In the genomic region with DNA sequence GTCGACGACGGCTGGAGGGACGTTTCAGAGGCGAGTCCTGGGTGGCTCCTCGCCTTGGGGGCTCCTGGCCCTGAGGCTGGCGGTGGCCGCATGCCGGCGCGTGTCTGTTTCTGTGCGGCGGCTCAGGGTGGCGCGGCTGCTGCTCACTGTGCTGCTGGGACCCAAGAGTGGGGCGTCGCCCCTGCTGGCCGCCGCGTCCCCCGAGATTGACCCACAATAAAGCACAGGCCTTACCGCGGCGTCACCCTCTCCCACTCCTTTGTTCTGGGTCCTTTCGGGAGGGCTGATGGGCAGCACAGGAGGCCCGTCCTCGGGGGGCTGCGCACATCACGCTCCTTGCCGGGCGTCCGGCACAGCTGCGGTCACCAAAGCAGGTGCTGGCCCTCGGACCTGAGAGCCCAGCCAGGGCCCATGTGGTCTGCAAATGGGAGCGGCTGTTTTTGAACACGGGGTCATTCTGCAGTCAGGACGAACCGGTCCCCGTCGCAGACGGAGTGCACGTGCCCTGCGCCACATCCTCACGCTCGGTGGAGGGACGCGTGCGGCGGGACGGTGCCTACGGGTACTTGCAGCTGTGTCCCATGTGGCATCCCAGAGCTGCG, we compare ENCODE assay signal across 21 cellular contexts. TPM values are rescaled to one million over a fixed set of nuclear protein-coding genes. Genes with fewer than 3 reads are reported as not detected.
A peak's percentile ranks its signal among the peaks of the same experiment; 100 is the strongest.
DNase-seq lines count a peak whose midpoint lies in the region; ATAC-seq, FAIRE-seq and TF ChIP-seq lines count a peak whose summit lies in the region.
"Had no signal": no experiment of that assay in that cellular context is flagged by ENCODE, and none has a peak within 500 bp of the region (broad histone marks: within the 10 kb centered on the region; RNA-seq: fewer than 3 reads in every experiment).

No MANE protein-coding gene starts in this region.

- no peak for DNase-seq in activated T-cell treated with anti-CD3 and anti-CD28 coated beads, Interleukin-2, amount 50 U/mL, for 24 hours
- DNase-seq in activated T-cell treated with anti-CD3 and anti-CD28 coated beads for 4 hours: no peak
- DNase-seq in RWPE1 (ENCODE audit: low spot score): no peak
- DNase-seq in kidney: peak; percentile 74
- no peak for DNase-seq in stimulated activated naive B cell treated with anti-CD40 and anti-IgM and Interleukin-4, amounts not matched to agents 10 μg/mL and 1 μg/mL and 100 μg/mL, for 72 hours
- no peak for DNase-seq in esophagus muscularis mucosa (ENCODE audit: extremely low spot score)
- DNase-seq in naive thymus-derived CD8-positive, alpha-beta T cell: no peak
- DNase-seq: C1 segment of cervical spinal cord; CD8-positive, alpha-beta memory T cell; DMS53; GDM1; Kasumi-1; NCI-H1694 treated with DMSO at 0.1 percent for 48 hours; NCI-H2081 treated with DMSO at 0.1 percent for 48 hours; NCI-H446; NCI-H526; OCI-M1; SJCRH30 had no signal

- no peak for TF ChIP-seq EP300 in esophagus muscularis mucosa (IDR thresholded peaks at IDR 0.05)

- no peak overlapping the region for H3K4me3 Mint-ChIP-seq in activated T-cell treated with anti-CD3 and anti-CD28 coated beads, Interleukin-2, amount 50 U/mL, for 24 hours
- H3K4me3 Mint-ChIP-seq in stimulated activated naive B cell treated with anti-CD40 and anti-IgM and Interleukin-4, amounts not matched to agents 10 μg/mL and 1 μg/mL and 100 μg/mL, for 72 hours: no peak overlapping the region
- no peak overlapping the region for H3K4me3 Mint-ChIP-seq in naive thymus-derived CD8-positive, alpha-beta T cell
- H3K4me3 Mint-ChIP-seq: CD8-positive, alpha-beta memory T cell had no signal

- H3K4me1 ChIP-seq in kidney (ENCODE audit: control insufficient read depth in 1 of 2, insufficient read depth in 1 of 2, low read depth in 1 of 2, low read length in 2 of 2): no peaks in the 10 kb centered on the region
- H3K4me1 ChIP-seq in esophagus muscularis mucosa: peaks cover 0 to 16% (median 14%) of the 10 kb centered on the region in 4 donors
- H3K4me1 ChIP-seq: SJCRH30 had no signal

- peak overlapping the region; percentile 4 for H3K27ac ChIP-seq in RWPE1
- H3K27ac ChIP-seq in kidney (ENCODE audit: low read depth in 2 of 2, low read length in 2 of 2): no peak overlapping the region
- H3K27ac ChIP-seq in esophagus muscularis mucosa (replicated peaks in 1 of 4): no peak overlapping the region
- H3K27ac ChIP-seq: 22Rv1, SJCRH30 had no signal

- H3K9me3 ChIP-seq in kidney (ENCODE audit: control insufficient read depth in 1 of 2, low read length in 2 of 2) (no peaks in the 10 kb centered on the region), esophagus muscularis mucosa (no peaks in the 10 kb centered on the region)
- H3K9me3 ChIP-seq: SJCRH30 had no signal

- H3K27me3 Mint-ChIP-seq in activated T-cell treated with anti-CD3 and anti-CD28 coated beads, Interleukin-2, amount 50 U/mL, for 24 hours: no peaks in the 10 kb centered on the region
- no peaks in the 10 kb centered on the region for H3K27me3 Mint-ChIP-seq in stimulated activated naive B cell treated with anti-CD40 and anti-IgM and Interleukin-4, amounts not matched to agents 10 μg/mL and 1 μg/mL and 100 μg/mL, for 72 hours
- no peaks in the 10 kb centered on the region for H3K27me3 Mint-ChIP-seq in naive thymus-derived CD8-positive, alpha-beta T cell
- H3K27me3 Mint-ChIP-seq: CD8-positive, alpha-beta memory T cell had no signal

- intact Hi-C loops in kidney (cut with DNase I) (no loop called here), esophagus muscularis mucosa (cut with DNase I) (no loop called here)

- H3K9me3 Mint-ChIP-seq in activated T-cell treated with anti-CD3 and anti-CD28 coated beads, Interleukin-2, amount 50 U/mL, for 24 hours: no peaks in the 10 kb centered on the region
- peaks cover 0 to 5% of the 10 kb centered on the region in 2 donors for H3K9me3 Mint-ChIP-seq in stimulated activated naive B cell treated with anti-CD40 and anti-IgM and Interleukin-4, amounts not matched to agents 10 μg/mL and 1 μg/mL and 100 μg/mL, for 72 hours
- no peaks in the 10 kb centered on the region for H3K9me3 Mint-ChIP-seq in naive thymus-derived CD8-positive, alpha-beta T cell

- no peak overlapping the region for H3K9ac ChIP-seq in kidney (ENCODE audit: low read length in 2 of 2)

- H3K27me3 ChIP-seq in esophagus muscularis mucosa: no peaks in the 10 kb centered on the region
- H3K27me3 ChIP-seq: SJCRH30 had no signal

- H3K4me3 ChIP-seq in kidney (ENCODE audit: low read length in 2 of 2) (no peak overlapping the region), esophagus muscularis mucosa (no peak overlapping the region)
- H3K4me3 ChIP-seq: SJCRH30 had no signal

- CTCF ChIA-PET in RWPE1 (lab: Yijun Ruan, JAX): no interaction called here

- POLR2A ChIA-PET in RWPE1 (lab: Yijun Ruan, JAX; ENCODE audit: low non-redundant PET): no interaction called here
- POLR2A ChIA-PET in naive thymus-derived CD8-positive, alpha-beta T cell (lab: Charles Lee): interaction anchor here (0.8 kb wide), 1 partner anchor 9 kb away, joined by 3 read pairs; no protein-coding TSS in a partner anchor

- no peak for TF ChIP-seq CTCF in RWPE1 (conservative IDR thresholded peaks at IDR 0.05; ENCODE audit: low read depth)
- no peak for TF ChIP-seq CTCF in kidney (IDR thresholded peaks at IDR 0.05; ENCODE audit: borderline replicate concordance, extremely low read depth, insufficient read depth)
- no peak for TF ChIP-seq CTCF in esophagus muscularis mucosa (IDR thresholded peaks at IDR 0.05)

- WGBS in esophagus muscularis mucosa: 97% methylated on average over 18 of the region's 52 CpGs

- no peak for TF ChIP-seq POLR2A in esophagus muscularis mucosa (IDR thresholded peaks at IDR 0.05; ENCODE audit: low read depth)

- H3K36me3 ChIP-seq in kidney (ENCODE audit: control insufficient read depth in 1 of 2, insufficient read depth in 2 of 2, low read length in 2 of 2) (peaks cover 14 to 20% of the 10 kb centered on the region in 2 donors), esophagus muscularis mucosa (peaks cover 52 to 100% (median 84%) of the 10 kb centered on the region in 4 donors)
- H3K36me3 ChIP-seq: SJCRH30 had no signal

- H3K36me3 Mint-ChIP-seq in activated T-cell treated with anti-CD3 and anti-CD28 coated beads, Interleukin-2, amount 50 U/mL, for 24 hours (ENCODE audit: low read depth): peaks cover 79% of the 10 kb centered on the region
- H3K36me3 Mint-ChIP-seq in stimulated activated naive B cell treated with anti-CD40 and anti-IgM and Interleukin-4, amounts not matched to agents 10 μg/mL and 1 μg/mL and 100 μg/mL, for 72 hours: peaks cover 63 to 80% of the 10 kb centered on the region in 2 donors
- H3K36me3 Mint-ChIP-seq in naive thymus-derived CD8-positive, alpha-beta T cell: peaks cover 0 to 61% (median 17%) of the 10 kb centered on the region in 3 donors

- no peaks in the 10 kb centered on the region for H3K4me1 Mint-ChIP-seq in activated T-cell treated with anti-CD3 and anti-CD28 coated beads, Interleukin-2, amount 50 U/mL, for 24 hours (ENCODE audit: low read depth)
- peaks cover 0 to 5% of the 10 kb centered on the region in 2 donors for H3K4me1 Mint-ChIP-seq in stimulated activated naive B cell treated with anti-CD40 and anti-IgM and Interleukin-4, amounts not matched to agents 10 μg/mL and 1 μg/mL and 100 μg/mL, for 72 hours
- H3K4me1 Mint-ChIP-seq in naive thymus-derived CD8-positive, alpha-beta T cell: peaks cover 0 to 9% (median 7%) of the 10 kb centered on the region in 4 donors

- no peak for FAIRE-seq in kidney (lab: Jason Lieb, UNC)
- FAIRE-seq: D721Med had no signal

- no peak for ATAC-seq in stimulated activated naive B cell treated with anti-CD40 and anti-IgM and Interleukin-4, amounts not matched to agents 10 μg/mL and 1 μg/mL and 100 μg/mL, for 72 hours (replicated peaks)
- ATAC-seq in SK-N-SH treated with all-trans-retinoic acid at 6 μM for 48 hours: no peak
- no peak for ATAC-seq in naive thymus-derived CD8-positive, alpha-beta T cell

- peak overlapping the region; percentile 37 for H3K27ac Mint-ChIP-seq in activated T-cell treated with anti-CD3 and anti-CD28 coated beads, Interleukin-2, amount 50 U/mL, for 24 hours
- peak overlapping the region; percentile 73 for H3K27ac Mint-ChIP-seq in stimulated activated naive B cell treated with anti-CD40 and anti-IgM and Interleukin-4, amounts not matched to agents 10 μg/mL and 1 μg/mL and 100 μg/mL, for 72 hours
- peak overlapping the region in 2 of 10 donors; percentile 39 to 43 for H3K27ac Mint-ChIP-seq in naive thymus-derived CD8-positive, alpha-beta T cell

TF ChIP-seq in SK-N-SH treated with all-trans-retinoic acid at 6 μM for 48 hours, 23 proteins besides CTCF, POLR2A, EP300 and RAD21 (continues in another document):
- TF ChIP-seq, protein P1, sequence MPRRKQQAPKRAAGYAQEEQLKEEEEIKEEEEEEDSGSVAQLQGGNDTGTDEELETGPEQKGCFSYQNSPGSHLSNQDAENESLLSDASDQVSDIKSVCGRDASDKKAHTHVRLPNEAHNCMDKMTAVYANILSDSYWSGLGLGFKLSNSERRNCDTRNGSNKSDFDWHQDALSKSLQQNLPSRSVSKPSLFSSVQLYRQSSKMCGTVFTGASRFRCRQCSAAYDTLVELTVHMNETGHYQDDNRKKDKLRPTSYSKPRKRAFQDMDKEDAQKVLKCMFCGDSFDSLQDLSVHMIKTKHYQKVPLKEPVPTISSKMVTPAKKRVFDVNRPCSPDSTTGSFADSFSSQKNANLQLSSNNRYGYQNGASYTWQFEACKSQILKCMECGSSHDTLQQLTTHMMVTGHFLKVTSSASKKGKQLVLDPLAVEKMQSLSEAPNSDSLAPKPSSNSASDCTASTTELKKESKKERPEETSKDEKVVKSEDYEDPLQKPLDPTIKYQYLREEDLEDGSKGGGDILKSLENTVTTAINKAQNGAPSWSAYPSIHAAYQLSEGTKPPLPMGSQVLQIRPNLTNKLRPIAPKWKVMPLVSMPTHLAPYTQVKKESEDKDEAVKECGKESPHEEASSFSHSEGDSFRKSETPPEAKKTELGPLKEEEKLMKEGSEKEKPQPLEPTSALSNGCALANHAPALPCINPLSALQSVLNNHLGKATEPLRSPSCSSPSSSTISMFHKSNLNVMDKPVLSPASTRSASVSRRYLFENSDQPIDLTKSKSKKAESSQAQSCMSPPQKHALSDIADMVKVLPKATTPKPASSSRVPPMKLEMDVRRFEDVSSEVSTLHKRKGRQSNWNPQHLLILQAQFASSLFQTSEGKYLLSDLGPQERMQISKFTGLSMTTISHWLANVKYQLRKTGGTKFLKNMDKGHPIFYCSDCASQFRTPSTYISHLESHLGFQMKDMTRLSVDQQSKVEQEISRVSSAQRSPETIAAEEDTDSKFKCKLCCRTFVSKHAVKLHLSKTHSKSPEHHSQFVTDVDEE (CRISPR knock-in tag; IDR thresholded peaks at IDR 0.05): no peak
- TF ChIP-seq ISL1 (CRISPR knock-in tag; IDR thresholded peaks at IDR 0.05) (no peak), RARB (CRISPR knock-in tag; IDR thresholded peaks at IDR 0.05) (no peak)

RNA-seq across cellular contexts. Expression of a gene that starts 19.2 kb away (rescaled TPM):
- 44.8 TPM for total RNA-seq in kidney
- polyA plus RNA-seq in kidney (ENCODE audit: insufficient read depth, low read depth, low replicate concordance): 80.8 TPM
- 10 to 100 TPM; 24.7 to 41.3 (median 35.2) TPM for total RNA-seq in esophagus muscularis mucosa
- 10 to 100 TPM; 61.4 to 64.1 TPM for total RNA-seq in naive thymus-derived CD8-positive, alpha-beta T cell
- 10 to 100 TPM; 23.0 to 34.6 (median 23.6) TPM for polyA plus RNA-seq in naive thymus-derived CD8-positive, alpha-beta T cell

RNA-seq across cellular contexts. Expression of a gene that starts 58.9 kb away (rescaled TPM):
- total RNA-seq in kidney (48.2 TPM), esophagus muscularis mucosa (10 to 100 TPM; 41.9 to 94.2 (median 78.3) TPM)
- polyA plus RNA-seq in kidney (ENCODE audit: insufficient read depth, low read depth, low replicate concordance): 36.4 TPM
- 10 to 100 TPM; 12.4 to 14.5 TPM for total RNA-seq in naive thymus-derived CD8-positive, alpha-beta T cell
- polyA plus RNA-seq in naive thymus-derived CD8-positive, alpha-beta T cell: 10 to 100 TPM in 1 of 3 donors, 1 to 10 TPM in 2; 7.6 to 18.4 (median 8.2) TPM
